Comparison of ENCODE assay signal across 11 cellular contexts in genomic region chr14:24817638-24818053, GRCh38.
DNase-seq lines count a peak whose midpoint lies in the region; ATAC-seq, FAIRE-seq and TF ChIP-seq lines count a peak whose summit lies in the region.
"Had no signal": no experiment of that assay in that cellular context is flagged by ENCODE, and none has a peak within 500 bp of the region (broad histone marks: within the 10 kb centered on the region; RNA-seq: fewer than 3 reads in every experiment).

No MANE protein-coding gene starts in this region.

- peak; percentile 50 for TF ChIP-seq RAD21 in neural cell (conservative IDR thresholded peaks at IDR 0.05)

- TF ChIP-seq CTCF in Peyer's patch (IDR thresholded peaks at IDR 0.05) (no peak), neural cell (IDR thresholded peaks at IDR 0.05; ENCODE audit: poor library complexity, severe bottlenecking) (peak; percentile 43)

- no peaks in the 10 kb centered on the region for H3K27me3 ChIP-seq in Peyer's patch
- no peaks in the 10 kb centered on the region for H3K27me3 ChIP-seq in neural cell (ENCODE audit: insufficient read depth, low read depth, low read length)
- no peaks in the 10 kb centered on the region for H3K27me3 ChIP-seq in small intestine (ENCODE audit: control insufficient read depth in 2 of 2, insufficient read depth in 2 of 2, low read length in 2 of 2)
- no peaks in the 10 kb centered on the region for H3K27me3 ChIP-seq in HAP-1 (ENCODE audit: low read depth)

- FAIRE-seq in small intestine (lab: Jason Lieb, UNC) = no peak

- H2AFZ ChIP-seq in neural cell (ENCODE audit: low read depth, low read length) = no peak overlapping the region

- H3K79me2 ChIP-seq in neural cell (replicated peaks; ENCODE audit: insufficient read depth, low read length) = no peaks in the 10 kb centered on the region

- ATAC-seq in HG02970 (IDR thresholded peaks at IDR 0.05; ENCODE audit: low FRiP score, unreplicated experiment) = no peak

- H3K4me1 ChIP-seq in Peyer's patch = peaks cover 0 to 63% (median 2%) of the 10 kb centered on the region in 4 donors
- peaks cover 7 to 31% of the 10 kb centered on the region in 2 donors for H3K4me1 ChIP-seq in small intestine (ENCODE audit: control insufficient read depth in 2 of 2, insufficient read depth in 1 of 2, low read depth in 1 of 2, low read length in 1 of 2)
- H3K4me1 ChIP-seq in HAP-1 = no peaks in the 10 kb centered on the region

- H3K36me3 ChIP-seq in Peyer's patch (no peaks in the 10 kb centered on the region), neural cell (ENCODE audit: insufficient read depth, low read length) (no peaks in the 10 kb centered on the region), small intestine (ENCODE audit: control insufficient read depth in 2 of 2, insufficient read depth in 2 of 2, low read length in 2 of 2) (no peaks in the 10 kb centered on the region), HAP-1 (replicated peaks) (no peaks in the 10 kb centered on the region)

- no peak for TF ChIP-seq POLR2A in Peyer's patch (IDR thresholded peaks at IDR 0.05)

- H3K9me3 ChIP-seq in Peyer's patch (no peaks in the 10 kb centered on the region), neural cell (ENCODE audit: low read length) (no peaks in the 10 kb centered on the region), small intestine (ENCODE audit: control insufficient read depth, low read depth) (no peaks in the 10 kb centered on the region), HAP-1 (peaks cover 2% of the 10 kb centered on the region; the same call in 1 of the 2 replicates)

- H3K4me2 ChIP-seq in neural cell (ENCODE audit: low read length) = no peak overlapping the region

- TF ChIP-seq EP300 in neural cell (conservative IDR thresholded peaks at IDR 0.05; ENCODE audit: poor library complexity, severe bottlenecking) = no peak

- no peaks in the 10 kb centered on the region for H3K9me2 ChIP-seq in neural cell (ENCODE audit: insufficient read depth, low read length)

- in situ Hi-C loops in HAP-1 (cut with MboI; ENCODE audit: low sequenced_read_pairs) = no loop called here

- H3K9ac ChIP-seq in neural cell (ENCODE audit: low read length) = no peak overlapping the region

- H3K27ac ChIP-seq in Peyer's patch = peak overlapping the region in 3 of 4 donors; percentile 53 to 88 (median 67)
- no peak overlapping the region for H3K27ac ChIP-seq in neural cell (ENCODE audit: low read length)
- peak overlapping the region in 1 of 2 donors; percentile 67 for H3K27ac ChIP-seq in small intestine (ENCODE audit: low read depth in 1 of 2, low read length in 1 of 2)

- WGBS in small intestine, 3 donors = 9 to 36% (median 21%) methylated on average over 6 of the region's 6 CpGs

- DNase-seq in DMS153 treated with DMSO at 0.1 percent for 48 hours (lab: John Stamatoyannopoulos, UW; ENCODE audit: unreplicated experiment) (peak; percentile 4), Peyer's patch (no peak), fibroblast of peridontal ligament (ENCODE audit: extremely low read depth) (peak; percentile 62), GF-D8 (lab: John Stamatoyannopoulos, UW) (no peak), small intestine (no peak), HAP-1 (ENCODE audit: low spot score in 2 of 2) (no peak)
- DNase-seq: activated effector memory CD4-positive, alpha-beta T cell treated with Interleukin-2 at 50 U/mL for 16 hours; H7; SIG-M5 had no signal

- H3K4me3 ChIP-seq in Peyer's patch = no peak overlapping the region
- H3K4me3 ChIP-seq in neural cell (ENCODE audit: low read length) = no peak overlapping the region
- H3K4me3 ChIP-seq in small intestine (ENCODE audit: low read depth in 1 of 2, low read length in 2 of 2) = no peak overlapping the region
- H3K4me3 ChIP-seq in HAP-1 = no peak overlapping the region

- H3F3A ChIP-seq in neural cell (ENCODE audit: insufficient read depth, low read length, poor library complexity, severe bottlenecking) = no peaks in the 10 kb centered on the region

- no peaks in the 10 kb centered on the region for H4K20me1 ChIP-seq in neural cell (ENCODE audit: insufficient read depth)

TF ChIP-seq in neural cell, 6 proteins besides CTCF, POLR2A, EP300 and RAD21:
- TF ChIP-seq EZH2 (IDR thresholded peaks at IDR 0.05; ENCODE audit: borderline replicate concordance, insufficient read depth, low read length, poor library complexity, severe bottlenecking) = no peak
- TF ChIP-seq SMC3 (conservative IDR thresholded peaks at IDR 0.05; ENCODE audit: poor library complexity) = peak; percentile 60

Comparison
In these comparisons a context has a peak if more than half of its experiments do, and no peak if none do; other contexts are left out.
1. DNase-seq: peak in DMS153 treated with DMSO at 0.1 percent for 48 hours (single experiment) and fibroblast of peridontal ligament (single experiment); none in Peyer's patch (0 of 3), GF-D8 (single experiment), small intestine (single experiment) and HAP-1 (0 of 2).